Comparison of ENCODE assay signal across 10 cellular contexts in genomic region chr4:120446051-120446567, GRCh38.
A peak's percentile ranks its signal among the peaks of the same experiment; 100 is the strongest.
DNase-seq lines count a peak whose midpoint lies in the region; ATAC-seq and TF ChIP-seq lines count a peak whose summit lies in the region.
"Had no signal": no experiment of that assay in that cellular context is flagged by ENCODE, and none has a peak within 500 bp of the region (broad histone marks: within the 10 kb centered on the region; RNA-seq: fewer than 3 reads in every experiment).

No MANE protein-coding gene starts in this region.

- ATAC-seq in GM19328 (IDR thresholded peaks at IDR 0.05; ENCODE audit: unreplicated experiment) (peak; percentile 82), HG03342 (IDR thresholded peaks at IDR 0.05; ENCODE audit: unreplicated experiment) (peak; percentile 94), omental fat pad (ENCODE audit: low FRiP score) (no peak)

- TF ChIP-seq CTCF in fibroblast of mammary gland (conservative IDR thresholded peaks at IDR 0.05; ENCODE audit: control insufficient read depth, insufficient read depth, low read depth, low read length) (no peak), omental fat pad (IDR thresholded peaks at IDR 0.05) (no peak)

- H3K4me3 ChIP-seq in fibroblast of mammary gland (ENCODE audit: control insufficient read depth, low read depth, low read length) = no peak overlapping the region

- peak; percentile 63 for DNase-seq in H4 (ENCODE audit: low spot score)
- DNase-seq in fibroblast of mammary gland (ENCODE audit: low read depth) = peak; percentile 8
- no peak for DNase-seq in activated naive CD4-positive, alpha-beta T cell treated with anti-CD3 and anti-CD28 coated beads, Interleukin-2, amount 50 U/mL, for 16 hours
- DNase-seq in SKM-1 (lab: John Stamatoyannopoulos, UW; ENCODE audit: unreplicated experiment) = no peak
- DNase-seq in medulla oblongata (ENCODE audit: extremely low spot score) = no peak
- DNase-seq in omental fat pad (ENCODE audit: low spot score) = no peak
- DNase-seq: activated CD8-positive, alpha-beta memory T cell treated with anti-CD3 and anti-CD28 coated beads, Interleukin-2, amount 50 U/mL, for 4 hours; NCI-H748 treated with DMSO at 0.1 percent for 48 hours had no signal

Comparison
In these comparisons a context has a peak if more than half of its experiments do, and no peak if none do; other contexts are left out.
1. DNase-seq: peak in H4 (single experiment) and fibroblast of mammary gland (single experiment); none in activated naive CD4-positive, alpha-beta T cell treated with anti-CD3 and anti-CD28 coated beads, Interleukin-2, amount 50 U/mL, for 16 hours (single experiment), SKM-1 (single experiment), medulla oblongata (single experiment) and omental fat pad (single experiment).